In genomic region chr14:75711796-75712211, GRCh38 we compare ENCODE assay signal across 1 cellular context.
TF ChIP-seq lines count a peak whose summit lies in the region.

No MANE protein-coding gene starts in this region.

TF ChIP-seq in WTC11, 78 proteins besides CTCF, POLR2A, EP300 and RAD21 (continued from another document):
- TF ChIP-seq PRDM15 (CRISPR knock-in tag; IDR thresholded peaks at IDR 0.05) (no peak), ELF4 (CRISPR knock-in tag; IDR thresholded peaks at IDR 0.05; ENCODE audit: low read depth) (no peak), ETV6 (CRISPR knock-in tag; IDR thresholded peaks at IDR 0.05) (no peak), FOXK1 (CRISPR knock-in tag; IDR thresholded peaks at IDR 0.05) (no peak), SMAD4 (CRISPR knock-in tag; IDR thresholded peaks at IDR 0.05) (no peak), E2F4 (CRISPR knock-in tag; IDR thresholded peaks at IDR 0.05; ENCODE audit: borderline replicate concordance, low read depth) (no peak)
